ENCODE assay signal across 15 cellular contexts in the genomic region with DNA sequence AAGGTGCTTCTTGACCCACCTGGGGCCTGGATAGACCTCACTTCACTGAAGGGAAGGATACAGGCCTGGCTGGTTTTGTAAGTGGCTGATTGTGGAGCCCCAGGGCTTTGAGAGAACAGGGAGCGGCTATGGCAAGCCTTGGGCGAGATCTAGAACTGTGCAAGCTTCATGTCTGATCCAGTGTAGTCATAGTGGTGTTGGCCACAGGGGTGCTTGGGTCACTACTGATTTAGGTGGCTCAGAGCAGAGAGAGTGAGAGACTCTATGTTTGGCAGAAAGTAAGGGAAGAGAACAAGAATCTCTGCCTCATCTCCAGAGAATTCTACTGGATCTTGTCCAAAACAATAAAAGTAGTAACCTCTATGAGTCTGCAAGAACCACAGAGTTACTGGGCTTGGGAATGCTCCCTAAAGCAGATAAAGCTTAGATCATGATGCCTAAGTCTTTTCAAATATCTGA.
DNase-seq lines count a peak whose midpoint lies in the region; ATAC-seq and TF ChIP-seq lines count a peak whose summit lies in the region.
"Had no signal": no experiment of that assay in that cellular context is flagged by ENCODE, and none has a peak within 500 bp of the region (broad histone marks: within the 10 kb centered on the region; RNA-seq: fewer than 3 reads in every experiment).

No MANE protein-coding gene starts in this region.

- H4K20me1 ChIP-seq in osteoblast (ENCODE audit: insufficient read depth, low read length): no peaks in the 10 kb centered on the region

- H3K9me3 ChIP-seq in osteoblast (ENCODE audit: low read depth, low read length): no peaks in the 10 kb centered on the region
- H3K9me3 ChIP-seq: adrenal gland, HAP-1 had no signal

- DNase-seq in BJ (ENCODE audit: low read depth): peak; percentile 16
- peak; percentile 78 for DNase-seq in NCI-H226
- DNase-seq in epithelial cell of esophagus (ENCODE audit: low read depth): peak; percentile 72
- DNase-seq in osteoblast (ENCODE audit: insufficient read length, low spot score, missing footprints): no peak
- DNase-seq in globus pallidus (ENCODE audit: low spot score): no peak
- no peak for DNase-seq in NCI-H146 (lab: John Stamatoyannopoulos, UW)
- DNase-seq: activated CD4-positive, alpha-beta T cell treated with anti-CD3 and anti-CD28 coated beads, Interleukin-2, amount 10 ng/mL, durations not matched to agents 24 days and 14 days; activated CD8-positive, alpha-beta memory T cell treated with anti-CD3 and anti-CD28 coated beads, Interleukin-2, amount 50 U/mL, for 4 hours; activated effector memory CD4-positive, alpha-beta T cell treated with anti-CD3 and anti-CD28 coated beads, Interleukin-2, amount 50 U/mL, for 16 hours; adrenal gland; CD8-positive, alpha-beta T cell; NCI-H510A had no signal

- no peak for TF ChIP-seq CTCF in BJ (IDR thresholded peaks at IDR 0.05; ENCODE audit: insufficient read depth, low read depth, low read length)
- no peak for TF ChIP-seq CTCF in epithelial cell of esophagus (IDR thresholded peaks at IDR 0.05; ENCODE audit: insufficient read depth, low read depth, low read length, missing control alignments)
- TF ChIP-seq CTCF in osteoblast (IDR thresholded peaks at IDR 0.05; ENCODE audit: extremely low read depth, low read depth, low read length): no peak

- H3K27me3 ChIP-seq in BJ (ENCODE audit: control insufficient read depth, insufficient read depth, low read length): no peaks in the 10 kb centered on the region
- no peaks in the 10 kb centered on the region for H3K27me3 ChIP-seq in osteoblast (ENCODE audit: insufficient read depth, low read length)
- H3K27me3 ChIP-seq: adrenal gland had no signal

- peaks cover 5% of the 10 kb centered on the region for H3K4me1 ChIP-seq in osteoblast (ENCODE audit: insufficient read depth, low read length)
- H3K4me1 ChIP-seq: adrenal gland, HAP-1 had no signal

- H3K27ac ChIP-seq in osteoblast (ENCODE audit: low read depth, low read length): peak overlapping the region; percentile 67
- H3K27ac ChIP-seq: adrenal gland had no signal

- ATAC-seq in HG02973 (IDR thresholded peaks at IDR 0.05; ENCODE audit: unreplicated experiment) (no peak), HG03135 (IDR thresholded peaks at IDR 0.05; ENCODE audit: unreplicated experiment) (no peak)
- ATAC-seq: CD8-positive, alpha-beta T cell had no signal

- no peaks in the 10 kb centered on the region for H3K79me2 ChIP-seq in osteoblast (ENCODE audit: insufficient read depth, low read length)

- POLR2A ChIA-PET in BJ (lab: Charles Lee): no interaction called here

- CTCF ChIA-PET in BJ (lab: Yijun Ruan, JAX): no interaction called here

- H3K36me3 ChIP-seq in BJ (ENCODE audit: control insufficient read depth, insufficient read depth, low read length) (no peaks in the 10 kb centered on the region), osteoblast (ENCODE audit: insufficient read depth, low read length) (no peaks in the 10 kb centered on the region)
- H3K36me3 ChIP-seq: adrenal gland, HAP-1 had no signal

- H3K4me3 ChIP-seq in BJ (ENCODE audit: low read depth, low read length): no peak overlapping the region
- H3K4me3 ChIP-seq in epithelial cell of esophagus (ENCODE audit: low read length): no peak overlapping the region
- H3K4me3 ChIP-seq in osteoblast (ENCODE audit: insufficient read depth, low read length): no peak overlapping the region
- H3K4me3 ChIP-seq: adrenal gland, HAP-1 had no signal

- no peak overlapping the region for H2AFZ ChIP-seq in osteoblast (ENCODE audit: low read length)

- H3K4me2 ChIP-seq in osteoblast (ENCODE audit: insufficient read depth, low read length): no peak overlapping the region

Comparison
In these comparisons a context has a peak if more than half of its experiments do, and no peak if none do; other contexts are left out.
1. DNase-seq: peak in BJ (single experiment), NCI-H226 (single experiment) and epithelial cell of esophagus (single experiment); none in osteoblast (single experiment), globus pallidus (single experiment) and NCI-H146 (single experiment).